In genomic region chr3:180571831-180572578, GRCh38 we compare ENCODE assay signal across 11 cellular contexts. TPM values are rescaled to one million over a fixed set of nuclear protein-coding genes. Genes with fewer than 3 reads are reported as not detected.
A peak's percentile ranks its signal among the peaks of the same experiment; 100 is the strongest.
DNase-seq lines count a peak whose midpoint lies in the region; ATAC-seq and TF ChIP-seq lines count a peak whose summit lies in the region.
"Had no signal": no experiment of that assay in that cellular context is flagged by ENCODE, and none has a peak within 500 bp of the region (broad histone marks: within the 10 kb centered on the region; RNA-seq: fewer than 3 reads in every experiment).

No MANE protein-coding gene starts in this region.

- H3K4me1 Mint-ChIP-seq in neural progenitor cell: no peaks in the 10 kb centered on the region
- no peaks in the 10 kb centered on the region for H3K4me1 Mint-ChIP-seq in activated naive CD4-positive, alpha-beta T cell treated with anti-CD3 and anti-CD28 coated beads for 36 hours (ENCODE audit: low read depth)

- H3K9ac ChIP-seq in neural progenitor cell: no peak overlapping the region

- ATAC-seq in HG02623 (IDR thresholded peaks at IDR 0.05; ENCODE audit: unreplicated experiment) (peak; percentile 64), HG03575 (IDR thresholded peaks at IDR 0.05; ENCODE audit: extremely low read depth, insufficient number of reproducible peaks, low FRiP score, unreplicated experiment) (peak; percentile 67)

- no peaks in the 10 kb centered on the region for H3K9me3 ChIP-seq in neural progenitor cell (ENCODE audit: low read depth)

- H3K36me3 Mint-ChIP-seq in neural progenitor cell: no peaks in the 10 kb centered on the region
- H3K36me3 Mint-ChIP-seq in activated naive CD4-positive, alpha-beta T cell treated with anti-CD3 and anti-CD28 coated beads for 36 hours (ENCODE audit: low read depth): no peaks in the 10 kb centered on the region

- peaks cover 24% of the 10 kb centered on the region for H3K4me1 ChIP-seq in neural progenitor cell

- peak overlapping the region; percentile 14 for H2AFZ ChIP-seq in neural progenitor cell (replicated peaks)

- peak; percentile 82 for DNase-seq in DMS 273 (lab: John Stamatoyannopoulos, UW; ENCODE audit: unreplicated experiment)
- DNase-seq in DMS 273 treated with DMSO at 0.1 percent for 48 hours (lab: John Stamatoyannopoulos, UW): no peak
- no peak for DNase-seq in neural progenitor cell (ENCODE audit: low spot score)
- DNase-seq in activated naive CD4-positive, alpha-beta T cell treated with anti-CD3 and anti-CD28 coated beads for 36 hours: no peak
- DNase-seq in DMS114 treated with DMSO at 0.1 percent for 48 hours (lab: John Stamatoyannopoulos, UW; ENCODE audit: unreplicated experiment): no peak
- DNase-seq in stimulated activated naive CD4-positive, alpha-beta T cell treated with Interleukin-2 at 50 U/mL for 16 hours (lab: John Stamatoyannopoulos, UW): no peak
- DNase-seq: DND-41, GOT3 had no signal

- H3K4me2 ChIP-seq in neural progenitor cell: peak overlapping the region; percentile 11

- H3K4me3 ChIP-seq in neural progenitor cell: no peak overlapping the region

- H3K36me3 ChIP-seq in neural progenitor cell: no peaks in the 10 kb centered on the region

- no peaks in the 10 kb centered on the region for H3K79me2 ChIP-seq in neural progenitor cell (ENCODE audit: low read depth)

- H3K27me3 ChIP-seq in neural progenitor cell: no peaks in the 10 kb centered on the region

- no peaks in the 10 kb centered on the region for H3K27me3 Mint-ChIP-seq in neural progenitor cell (ENCODE audit: insufficient read depth, low read depth)
- peaks cover 5% of the 10 kb centered on the region for H3K27me3 Mint-ChIP-seq in activated naive CD4-positive, alpha-beta T cell treated with anti-CD3 and anti-CD28 coated beads for 36 hours (ENCODE audit: low read depth)

- H3F3A ChIP-seq in neural progenitor cell (ENCODE audit: low read depth): peaks cover 8% of the 10 kb centered on the region

- H4K20me1 ChIP-seq in neural progenitor cell (ENCODE audit: low read depth): no peaks in the 10 kb centered on the region

- no peak for TF ChIP-seq CTCF in neural progenitor cell (IDR thresholded peaks at IDR 0.05)

- intact Hi-C loops in activated naive CD4-positive, alpha-beta T cell treated with anti-CD3 and anti-CD28 coated beads for 36 hours (cut with micrococcal nuclease): no loop called here

- H3K4me3 Mint-ChIP-seq in neural progenitor cell: no peak overlapping the region
- no peak overlapping the region for H3K4me3 Mint-ChIP-seq in activated naive CD4-positive, alpha-beta T cell treated with anti-CD3 and anti-CD28 coated beads for 36 hours

- H3K27ac ChIP-seq in neural progenitor cell: peak overlapping the region; percentile 22
- H3K27ac ChIP-seq: 22Rv1 had no signal

- CTCF ChIA-PET in activated naive CD4-positive, alpha-beta T cell treated with anti-CD3 and anti-CD28 coated beads for 36 hours (lab: Charles Lee): no interaction called here

- H3K27ac Mint-ChIP-seq in neural progenitor cell: no peak overlapping the region
- H3K27ac Mint-ChIP-seq in activated naive CD4-positive, alpha-beta T cell treated with anti-CD3 and anti-CD28 coated beads for 36 hours: no peak overlapping the region

- no peaks in the 10 kb centered on the region for H3K9me3 Mint-ChIP-seq in neural progenitor cell
- H3K9me3 Mint-ChIP-seq in activated naive CD4-positive, alpha-beta T cell treated with anti-CD3 and anti-CD28 coated beads for 36 hours: no peaks in the 10 kb centered on the region

RNA-seq across cellular contexts. Expression of gene TTC14, which starts 30.0 kb away (rescaled TPM):
- 64.2 and 90.3 TPM in 2 replicates for total RNA-seq in neural progenitor cell (ENCODE audit: low replicate concordance)
- 10 to 100 TPM; 51.7 to 52.4 TPM for total RNA-seq in activated naive CD4-positive, alpha-beta T cell treated with anti-CD3 and anti-CD28 coated beads for 36 hours
